Comparison of ENCODE assay signal across 1 cellular context in genomic region chr3:7713724-7714123, GRCh38.
TF ChIP-seq lines count a peak whose summit lies in the region.

No MANE protein-coding gene starts in this region.

TF ChIP-seq in WTC11, 78 proteins besides CTCF, POLR2A, EP300 and RAD21 (continued from another document):
- no peak for TF ChIP-seq HMGXB4 (CRISPR knock-in tag; IDR thresholded peaks at IDR 0.05)
- no peak for TF ChIP-seq NR3C1 (CRISPR knock-in tag; conservative IDR thresholded peaks at IDR 0.05; ENCODE audit: low read depth)
- TF ChIP-seq USF2 (CRISPR knock-in tag; IDR thresholded peaks at IDR 0.05), result no peak
- TF ChIP-seq ZNF232 (CRISPR knock-in tag; IDR thresholded peaks at IDR 0.05), result no peak
- TF ChIP-seq STAT6 (CRISPR knock-in tag; conservative IDR thresholded peaks at IDR 0.05; ENCODE audit: low read depth), result no peak
